1 cellular context compared by ENCODE assay signal in genomic region chr1:201088901-201089525, GRCh38.
TF ChIP-seq lines count a peak whose summit lies in the region.

No MANE protein-coding gene starts in this region.

TF ChIP-seq in GM23338, 12 proteins besides CTCF, POLR2A, EP300 and RAD21 (continued from another document):
- TF ChIP-seq REST (IDR thresholded peaks at IDR 0.05; ENCODE audit: unreplicated experiment): no peak
- TF ChIP-seq EZH2phosphoT487 (IDR thresholded peaks at IDR 0.05; ENCODE audit: unreplicated experiment): no peak
- no peak for TF ChIP-seq ETS1 (IDR thresholded peaks at IDR 0.05)
- no peak for TF ChIP-seq ZNF114 (CRISPR knock-in tag; IDR thresholded peaks at IDR 0.05)
